1 cellular context compared by ENCODE assay signal in the genomic region with DNA sequence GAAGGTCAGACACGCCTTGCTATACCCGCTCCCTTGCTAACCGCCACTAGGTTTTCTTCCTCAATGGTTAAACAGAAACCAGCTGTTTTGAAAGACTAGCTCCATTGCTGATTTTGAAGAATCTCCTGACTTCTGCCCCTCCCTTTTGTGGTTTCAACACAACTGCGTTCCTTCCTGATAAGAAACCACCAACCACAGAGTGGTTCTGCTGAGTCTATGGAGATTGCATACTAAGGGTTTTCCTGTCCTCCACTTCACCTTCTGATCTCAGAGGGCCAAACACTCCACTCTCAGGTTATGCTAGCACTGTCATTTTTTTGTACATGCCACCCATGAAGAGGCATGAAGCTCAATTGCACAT.
TF ChIP-seq lines count a peak whose summit lies in the region.

No MANE protein-coding gene starts in this region.

TF ChIP-seq in K562, 482 proteins besides CTCF, POLR2A, EP300 and RAD21 (continued from another document):
- peak; percentile 69; the same call in 1 of the 2 replicates for TF ChIP-seq ZNF589 (CRISPR knock-in tag; IDR thresholded peaks at IDR 0.05; ENCODE audit: low read depth)
- TF ChIP-seq NFE2L1 (tag; IDR thresholded peaks at IDR 0.05; ENCODE audit: borderline replicate concordance, low read depth): no peak
- TF ChIP-seq MAZ (CRISPR knock-in tag; conservative IDR thresholded peaks at IDR 0.05 in 1 of 2, IDR thresholded peaks at IDR 0.05 in 1 of 2): peak; percentile 83 to 93
- no peak for TF ChIP-seq KLF10 (CRISPR knock-in tag; IDR thresholded peaks at IDR 0.05)
- TF ChIP-seq, protein P1, sequence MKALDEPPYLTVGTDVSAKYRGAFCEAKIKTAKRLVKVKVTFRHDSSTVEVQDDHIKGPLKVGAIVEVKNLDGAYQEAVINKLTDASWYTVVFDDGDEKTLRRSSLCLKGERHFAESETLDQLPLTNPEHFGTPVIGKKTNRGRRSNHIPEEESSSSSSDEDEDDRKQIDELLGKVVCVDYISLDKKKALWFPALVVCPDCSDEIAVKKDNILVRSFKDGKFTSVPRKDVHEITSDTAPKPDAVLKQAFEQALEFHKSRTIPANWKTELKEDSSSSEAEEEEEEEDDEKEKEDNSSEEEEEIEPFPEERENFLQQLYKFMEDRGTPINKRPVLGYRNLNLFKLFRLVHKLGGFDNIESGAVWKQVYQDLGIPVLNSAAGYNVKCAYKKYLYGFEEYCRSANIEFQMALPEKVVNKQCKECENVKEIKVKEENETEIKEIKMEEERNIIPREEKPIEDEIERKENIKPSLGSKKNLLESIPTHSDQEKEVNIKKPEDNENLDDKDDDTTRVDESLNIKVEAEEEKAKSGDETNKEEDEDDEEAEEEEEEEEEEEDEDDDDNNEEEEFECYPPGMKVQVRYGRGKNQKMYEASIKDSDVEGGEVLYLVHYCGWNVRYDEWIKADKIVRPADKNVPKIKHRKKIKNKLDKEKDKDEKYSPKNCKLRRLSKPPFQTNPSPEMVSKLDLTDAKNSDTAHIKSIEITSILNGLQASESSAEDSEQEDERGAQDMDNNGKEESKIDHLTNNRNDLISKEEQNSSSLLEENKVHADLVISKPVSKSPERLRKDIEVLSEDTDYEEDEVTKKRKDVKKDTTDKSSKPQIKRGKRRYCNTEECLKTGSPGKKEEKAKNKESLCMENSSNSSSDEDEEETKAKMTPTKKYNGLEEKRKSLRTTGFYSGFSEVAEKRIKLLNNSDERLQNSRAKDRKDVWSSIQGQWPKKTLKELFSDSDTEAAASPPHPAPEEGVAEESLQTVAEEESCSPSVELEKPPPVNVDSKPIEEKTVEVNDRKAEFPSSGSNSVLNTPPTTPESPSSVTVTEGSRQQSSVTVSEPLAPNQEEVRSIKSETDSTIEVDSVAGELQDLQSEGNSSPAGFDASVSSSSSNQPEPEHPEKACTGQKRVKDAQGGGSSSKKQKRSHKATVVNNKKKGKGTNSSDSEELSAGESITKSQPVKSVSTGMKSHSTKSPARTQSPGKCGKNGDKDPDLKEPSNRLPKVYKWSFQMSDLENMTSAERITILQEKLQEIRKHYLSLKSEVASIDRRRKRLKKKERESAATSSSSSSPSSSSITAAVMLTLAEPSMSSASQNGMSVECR (CRISPR knock-in tag; IDR thresholded peaks at IDR 0.05): no peak
- TF ChIP-seq ZNF695 (CRISPR knock-in tag; IDR thresholded peaks at IDR 0.05): no peak
- no peak; the same call in 1 of the 2 replicates for TF ChIP-seq ZNF384 (IDR thresholded peaks at IDR 0.05; ENCODE audit: low read depth, low read length)
- no peak for TF ChIP-seq CHD2 (IDR thresholded peaks at IDR 0.05; ENCODE audit: low read depth, low read length)
- peak; percentile 90 for TF ChIP-seq NCOR1 (IDR thresholded peaks at IDR 0.05)
- no peak for TF ChIP-seq NELFE (IDR thresholded peaks at IDR 0.05; ENCODE audit: insufficient read depth, insufficient read length)
- TF ChIP-seq CHD1 (IDR thresholded peaks at IDR 0.05; ENCODE audit: low read length): no peak
- TF ChIP-seq ELF2 (CRISPR knock-in tag; IDR thresholded peaks at IDR 0.05): no peak
- no peak for TF ChIP-seq TBP (optimal IDR thresholded peaks at IDR 0.05; ENCODE audit: low read depth, low read length)
- TF ChIP-seq, protein P2, sequence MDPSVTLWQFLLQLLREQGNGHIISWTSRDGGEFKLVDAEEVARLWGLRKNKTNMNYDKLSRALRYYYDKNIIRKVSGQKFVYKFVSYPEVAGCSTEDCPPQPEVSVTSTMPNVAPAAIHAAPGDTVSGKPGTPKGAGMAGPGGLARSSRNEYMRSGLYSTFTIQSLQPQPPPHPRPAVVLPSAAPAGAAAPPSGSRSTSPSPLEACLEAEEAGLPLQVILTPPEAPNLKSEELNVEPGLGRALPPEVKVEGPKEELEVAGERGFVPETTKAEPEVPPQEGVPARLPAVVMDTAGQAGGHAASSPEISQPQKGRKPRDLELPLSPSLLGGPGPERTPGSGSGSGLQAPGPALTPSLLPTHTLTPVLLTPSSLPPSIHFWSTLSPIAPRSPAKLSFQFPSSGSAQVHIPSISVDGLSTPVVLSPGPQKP (CRISPR knock-in tag; IDR thresholded peaks at IDR 0.05): no peak
- TF ChIP-seq MECOM (CRISPR knock-in tag; IDR thresholded peaks at IDR 0.05): no peak
- 0 out of 2 replicates have a peak, but pooled peaks have one; percentile 64 for TF ChIP-seq MBD2 (IDR thresholded peaks at IDR 0.05; ENCODE audit: borderline replicate concordance, low read depth)
- no peak for TF ChIP-seq SMC3 (conservative IDR thresholded peaks at IDR 0.05; ENCODE audit: insufficient read depth, low read depth, low read length)
- TF ChIP-seq NFIX (CRISPR knock-in tag; IDR thresholded peaks at IDR 0.05; ENCODE audit: low read depth): no peak
TF ChIP-seq in K562: peak in this region for 136.
